8 cellular contexts compared by ENCODE assay signal in the genomic region with DNA sequence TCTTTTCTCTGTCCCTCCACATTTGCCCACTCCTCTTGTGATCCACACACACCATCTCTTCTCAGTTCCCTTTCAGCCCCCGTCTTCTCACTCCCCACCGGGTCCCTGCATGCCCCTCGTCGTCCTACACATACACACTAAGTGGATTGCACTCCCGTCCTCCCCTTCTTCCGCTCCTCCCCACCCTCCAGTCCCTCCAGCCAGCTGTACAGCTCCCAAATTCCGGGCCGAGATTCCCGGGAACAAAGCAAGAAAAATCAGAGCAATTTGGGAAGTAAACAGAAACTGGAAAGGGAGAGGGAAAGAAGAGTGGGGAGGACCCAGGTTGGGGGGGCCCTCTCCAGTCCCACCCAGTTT. TPM values are rescaled to one million over a fixed set of nuclear protein-coding genes. Genes with fewer than 3 reads are reported as not detected.
A peak's percentile ranks its signal among the peaks of the same experiment; 100 is the strongest.
DNase-seq lines count a peak whose midpoint lies in the region; ATAC-seq and TF ChIP-seq lines count a peak whose summit lies in the region.

No MANE protein-coding gene starts in this region.

- TF ChIP-seq CTCF in WI38 (IDR thresholded peaks at IDR 0.05; ENCODE audit: low read depth, low read length): no peak

- H3K9ac ChIP-seq in rectal smooth muscle tissue (ENCODE audit: low read length): no peak overlapping the region

- peak; percentile 42 for ATAC-seq in Right ventricle myocardium superior (ENCODE audit: poor library complexity)

- H3K27me3 ChIP-seq in rectal smooth muscle tissue (ENCODE audit: control insufficient read depth, insufficient read depth, low read length): no peaks in the 10 kb centered on the region

- H3K4me3 ChIP-seq in WI38 (ENCODE audit: low read depth, low read length) (peak overlapping the region; percentile 72), rectal smooth muscle tissue (ENCODE audit: low read length) (peak overlapping the region; percentile 77)

- DNase-seq in NCI-H345 (lab: John Stamatoyannopoulos, UW): peak; percentile 9
- DNase-seq in NCI-H345 treated with DMSO at 0.1 percent for 48 hours (lab: John Stamatoyannopoulos, UW; ENCODE audit: unreplicated experiment): no peak
- DNase-seq in Right ventricle myocardium superior: peak; percentile 58
- no peak for DNase-seq in effector CD4-positive, alpha-beta T cell
- DNase-seq in DMS153 treated with DMSO at 0.1 percent for 48 hours (lab: John Stamatoyannopoulos, UW; ENCODE audit: unreplicated experiment): no peak
- DNase-seq in NCI-H524 treated with DMSO at 0.1 percent for 48 hours (lab: John Stamatoyannopoulos, UW): no peak

- intact Hi-C loops in Right ventricle myocardium superior (cut with DNase I): no loop called here

- H3K4me1 ChIP-seq in rectal smooth muscle tissue (ENCODE audit: control insufficient read depth, insufficient read depth, low read length): peaks cover 6% of the 10 kb centered on the region

- H3K27ac ChIP-seq in rectal smooth muscle tissue (ENCODE audit: low read depth, low read length): peak overlapping the region; percentile 67

- H3K36me3 ChIP-seq in rectal smooth muscle tissue (ENCODE audit: control insufficient read depth, insufficient read depth, low read length): no peaks in the 10 kb centered on the region

RNA-seq across cellular contexts. Expression of gene IGFBP6, which starts 0.3 kb away (rescaled TPM):
- total RNA-seq in Right ventricle myocardium superior: 50.2 TPM

RNA-seq across cellular contexts. Expression of gene SOAT2, which starts 6.1 kb away (rescaled TPM):
- total RNA-seq in Right ventricle myocardium superior: not detected

RNA-seq across cellular contexts. Expression of gene SPRYD3, which starts 18.0 kb away (rescaled TPM):
- 37.8 TPM for total RNA-seq in Right ventricle myocardium superior

RNA-seq across cellular contexts. Expression of gene TNS2, which starts 47.3 kb away (rescaled TPM):
- total RNA-seq in Right ventricle myocardium superior: 107 TPM

Comparison
In these comparisons a context has a peak if more than half of its experiments do, and no peak if none do; other contexts are left out.
1. DNase-seq: peak in NCI-H345 (single experiment) and Right ventricle myocardium superior (single experiment); none in NCI-H345 treated with DMSO at 0.1 percent for 48 hours (single experiment), effector CD4-positive, alpha-beta T cell (single experiment), DMS153 treated with DMSO at 0.1 percent for 48 hours (single experiment) and NCI-H524 treated with DMSO at 0.1 percent for 48 hours (single experiment).